Comparison of ENCODE assay signal across 8 cellular contexts in genomic region chr1:151968058-151968457, GRCh38. TPM values are rescaled to one million over a fixed set of nuclear protein-coding genes. Genes with fewer than 3 reads are reported as not detected.
DNase-seq lines count a peak whose midpoint lies in the region; ATAC-seq and TF ChIP-seq lines count a peak whose summit lies in the region.

No MANE protein-coding gene starts in this region.

- no peaks in the 10 kb centered on the region for H3K27me3 ChIP-seq in aorta (ENCODE audit: control insufficient read depth in 1 of 2, insufficient read depth in 2 of 2, low read length in 1 of 2)

- no peak overlapping the region for H3K27ac ChIP-seq in aorta (ENCODE audit: low read depth in 1 of 2, low read length in 2 of 2)

- H3K4me3 ChIP-seq in cardiac fibroblast (replicated peaks in 1 of 2; ENCODE audit: low read depth in 2 of 2, low read length in 2 of 2): no peak overlapping the region
- H3K4me3 ChIP-seq in aorta (ENCODE audit: low read length in 2 of 2): no peak overlapping the region

- ATAC-seq in aorta (ENCODE audit: low FRiP score) (peak; percentile 70), omental fat pad (ENCODE audit: low FRiP score) (no peak), HG03571 (IDR thresholded peaks at IDR 0.05; ENCODE audit: unreplicated experiment) (no peak)

- no peaks in the 10 kb centered on the region for H3K9me3 ChIP-seq in aorta (ENCODE audit: control insufficient read depth, low read length)

- WGBS in aorta, 2 donors: 38% methylated on average over 4 of the region's 4 CpGs

- no peaks in the 10 kb centered on the region for H3K4me1 ChIP-seq in aorta (ENCODE audit: control insufficient read depth in 1 of 2, insufficient read depth in 2 of 2, low read length in 2 of 2)

- DNase-seq in DMS153 treated with DMSO at 0.1 percent for 48 hours (lab: John Stamatoyannopoulos, UW; ENCODE audit: unreplicated experiment): peak; percentile 52
- DNase-seq in KG1 (lab: John Stamatoyannopoulos, UW): peak; percentile 11
- peak; percentile 20 for DNase-seq in T1000 (lab: John Stamatoyannopoulos, UW)
- DNase-seq in cardiac fibroblast (ENCODE audit: low read depth in 2 of 2): peak; percentile 70 to 76
- peak; percentile 52 to 70 for DNase-seq in lung microvascular endothelial cell (ENCODE audit: low read depth in 2 of 2)
- no peak for DNase-seq in aorta
- no peak for DNase-seq in omental fat pad (ENCODE audit: low spot score)

- no peaks in the 10 kb centered on the region for H3K36me3 ChIP-seq in aorta (ENCODE audit: control insufficient read depth in 1 of 2, insufficient read depth in 2 of 2, low read length in 1 of 2)

- peak; percentile 87 for TF ChIP-seq CTCF in cardiac fibroblast (IDR thresholded peaks at IDR 0.05; ENCODE audit: low read depth, low read length)
- TF ChIP-seq CTCF in omental fat pad (IDR thresholded peaks at IDR 0.05): peak in 1 of 3 donors; percentile 10

- intact Hi-C loops in aorta (cut with DNase I): loop anchor here (1.0 to 5.0 kb wide), 2 partner anchors 33 to 34 kb away; no protein-coding TSS in a partner anchor

RNA-seq across cellular contexts. Expression of gene S100A10, which starts 25.6 kb away (rescaled TPM):
- total RNA-seq in lung microvascular endothelial cell (127 and 147 TPM in 2 replicates), aorta (100 to 1,000 TPM; 188 to 386 TPM), omental fat pad (100 to 1,000 TPM; 127 to 351 (median 161) TPM)
- polyA plus RNA-seq in aorta: 100 to 1,000 TPM; 244 to 417 TPM

RNA-seq across cellular contexts. Expression of gene THEM4, which starts 58.7 kb away (rescaled TPM):
- 2.6 and 6.3 TPM in 2 replicates for total RNA-seq in lung microvascular endothelial cell
- 10 to 100 TPM; 11.8 to 17.5 TPM for total RNA-seq in aorta
- 10 to 100 TPM in 1 of 2 donors, 1 to 10 TPM in 1; 3.8 to 12.3 TPM for polyA plus RNA-seq in aorta
- 10 to 100 TPM; 17.3 to 29.3 (median 21.8) TPM for total RNA-seq in omental fat pad

Comparison
In these comparisons a context has a peak if more than half of its experiments do, and no peak if none do; other contexts are left out.
1. DNase-seq: peak in DMS153 treated with DMSO at 0.1 percent for 48 hours (single experiment), KG1 (single experiment), T1000 (single experiment), cardiac fibroblast (2 of 2) and lung microvascular endothelial cell (2 of 2); none in aorta (0 of 2) and omental fat pad (single experiment).